Comparison of ENCODE assay signal across 8 cellular contexts in genomic region chr6:32852018-32852843, GRCh38. TPM values are rescaled to one million over a fixed set of nuclear protein-coding genes. Genes with fewer than 3 reads are reported as not detected.
DNase-seq lines count a peak whose midpoint lies in the region; ATAC-seq, FAIRE-seq and TF ChIP-seq lines count a peak whose summit lies in the region.

No MANE protein-coding gene starts in this region.

- H4K91ac ChIP-seq in IMR-90 (ENCODE audit: insufficient read depth, low read depth, low read length): peak overlapping the region; percentile 57

- WGBS in IMR-90 (ENCODE audit: extremely low coverage in 2 of 2, insufficient read length in 1 of 2), 2 experiments: 3% methylated on average over 4 of the region's 23 CpGs; no CpG with 5 or more reads in 1 of the 2 experiments
- WGBS in GM12878 (ENCODE audit: insufficient coverage, insufficient replicate concordance, low lambda C conversion rate, missing lambda C conversion rate): under 1% methylated on average over 23 of the region's 23 CpGs

- dilution Hi-C loops in IMR-90 (cut with HindIII; ENCODE audit: low sequenced_read_pairs, unreplicated experiment): no loop called here

- no peak for TF ChIP-seq POLR2A in IMR-90 (IDR thresholded peaks at IDR 0.05; ENCODE audit: low read depth, low read length)
- no peak for TF ChIP-seq POLR2A in GM12878 (IDR thresholded peaks at IDR 0.05; ENCODE audit: low read depth, low read length)

- intact Hi-C loops in IMR-90 (cut with micrococcal nuclease) (no loop called here), GM12878 (cut with micrococcal nuclease; ENCODE audit: unreplicated experiment) (loop anchor here (10.0 kb wide), 1 partner anchor 247 kb away; no protein-coding TSS in a partner anchor)

- H2BK20ac ChIP-seq in IMR-90 (ENCODE audit: low read depth, low read length): no peak overlapping the region

- H3K36me3 ChIP-seq in IMR-90 (ENCODE audit: control insufficient read depth, insufficient read depth, low read length): peaks cover 24% of the 10 kb centered on the region
- H3K36me3 ChIP-seq in GM12878 (ENCODE audit: control insufficient read depth in 2 of 2, insufficient read depth in 2 of 2, low read length in 1 of 2): peaks cover 6 to 44% of the 10 kb centered on the region in 2 experiments
- H3K36me3 ChIP-seq in kidney epithelial cell (ENCODE audit: control insufficient read depth, insufficient read depth, low read length): peaks cover 2% of the 10 kb centered on the region

- TF ChIP-seq EP300 in GM12878 (IDR thresholded peaks at IDR 0.05; ENCODE audit: borderline replicate concordance in 1 of 2, control insufficient read depth in 1 of 2, low read depth in 2 of 2, low read length in 2 of 2): no peak

- peaks cover 75% of the 10 kb centered on the region for H3K36me3 Mint-ChIP-seq in stimulated activated naive CD8-positive, alpha-beta T cell treated with anti-CD3 and anti-CD28 coated beads, Interleukin-15, Interleukin-2, amounts not matched to agents 100 ng/mL and 50 ng/mL, for 24 hours (ENCODE audit: low read depth)

- TF ChIP-seq CTCF in AG10803 (conservative IDR thresholded peaks at IDR 0.05; ENCODE audit: low read length) (no peak), IMR-90 (conservative IDR thresholded peaks at IDR 0.05; ENCODE audit: low read depth, low read length) (no peak), GM12878 (IDR thresholded peaks at IDR 0.05 in 2 of 3, conservative IDR thresholded peaks at IDR 0.05 in 1 of 3; ENCODE audit: control insufficient read depth in 2 of 3, extremely low read depth in 1 of 3, insufficient read depth in 1 of 3, low read depth in 3 of 3, low read length in 3 of 3) (no peak), kidney epithelial cell (IDR thresholded peaks at IDR 0.05; ENCODE audit: insufficient read depth, low read length, poor library complexity, severe bottlenecking) (no peak)

- CTCF ChIA-PET in IMR-90 (lab: Yijun Ruan, JAX) (interaction anchor here (3.3 to 4.4 kb wide), 2 partner anchors 14 to 16 kb away, joined by 15 to 44 read pairs; partner anchors contain the start of gene TAP2), GM12878 (lab: Yijun Ruan, JAX) (interaction anchor here (1.0 to 8.0 kb wide), 6 partner anchors 10 to 119 kb away, joined by 3 to 299 read pairs (median 20); partner anchors contain the start of genes PSMB8 and TAP2)

- H3K9me3 ChIP-seq in IMR-90 (ENCODE audit: control insufficient read depth, insufficient read depth, low read length) (no peaks in the 10 kb centered on the region), GM12878 (replicated peaks; ENCODE audit: control insufficient read depth, insufficient read depth, low read length) (no peaks in the 10 kb centered on the region)

- no TSS peak for BruUV-seq in IMR-90 (replicated peaks; lab: Mats Ljungman, UMichigan)
- TSS peak; percentile 71 for BruUV-seq in GM12878 (replicated peaks; lab: Mats Ljungman, UMichigan)

- peaks cover 94% of the 10 kb centered on the region for H3K79me2 ChIP-seq in GM12878 (ENCODE audit: control insufficient read depth, insufficient read depth, low read length)

- H3K27ac Mint-ChIP-seq in stimulated activated naive CD8-positive, alpha-beta T cell treated with anti-CD3 and anti-CD28 coated beads, Interleukin-15, Interleukin-2, amounts not matched to agents 100 ng/mL and 50 ng/mL, for 24 hours: peak overlapping the region; percentile 98

- POLR2A ChIA-PET in IMR-90 (lab: Charles Lee; ENCODE audit: unreplicated experiment): no interaction called here
- POLR2A ChIA-PET in GM12878 (lab: Charles Lee): interaction anchor here (0.9 to 8.1 kb wide), 14 partner anchors 9 to 158 kb away, joined by 3 to 357 read pairs (median 6); partner anchors contain the start of genes HLA-DMA, HLA-DMB, PSMB8 and TAP2

- peak overlapping the region; percentile 94 for H3K56ac ChIP-seq in IMR-90 (ENCODE audit: extremely low read depth, insufficient read depth, low read length)

- peaks cover 21% of the 10 kb centered on the region for H3K9me1 ChIP-seq in IMR-90 (ENCODE audit: insufficient read depth, low read length)

- peak overlapping the region; percentile 93 for H3K4ac ChIP-seq in IMR-90 (ENCODE audit: low read depth, low read length)

- in situ Hi-C loops in IMR-90 (cut with MboI; ENCODE audit: low sequenced_read_pairs): no loop called here
- in situ Hi-C loops in GM12878 (cut with MboI): no loop called here

- peak overlapping the region; percentile 98 for H3K23ac ChIP-seq in IMR-90 (ENCODE audit: low read depth, low read length)

- H3K27me3 ChIP-seq in IMR-90 (ENCODE audit: control insufficient read depth, insufficient read depth, low read length) (no peaks in the 10 kb centered on the region), GM12878 (replicated peaks in 1 of 2; ENCODE audit: control insufficient read depth in 2 of 2, insufficient read depth in 2 of 2, low read length in 1 of 2) (no peaks in the 10 kb centered on the region), kidney epithelial cell (ENCODE audit: control insufficient read depth, insufficient read depth, low read length) (no peaks in the 10 kb centered on the region)

- H3K4me2 ChIP-seq in IMR-90 (ENCODE audit: low read depth, low read length) (peak overlapping the region; percentile 94), GM12878 (ENCODE audit: control insufficient read depth, insufficient read depth) (peak overlapping the region; percentile 96)

- TF ChIP-seq RAD21 in IMR-90 (IDR thresholded peaks at IDR 0.05; ENCODE audit: low read length) (no peak), GM12878 (IDR thresholded peaks at IDR 0.05; ENCODE audit: insufficient read depth, low read depth, low read length) (no peak)

- DNase-seq in AG10803 (ENCODE audit: low read depth): peak; percentile 22
- DNase-seq in IMR-90: no peak
- no peak for DNase-seq in GM12878 (ENCODE audit: low read depth, low spot score)
- DNase-seq in kidney epithelial cell (ENCODE audit: low read depth): no peak
- DNase-seq in NCI-H128 (lab: John Stamatoyannopoulos, UW; ENCODE audit: unreplicated experiment): no peak
- DNase-seq in hippocampal formation (lab: John Stamatoyannopoulos, UW): no peak

- H3K4me3 ChIP-seq in AG10803 (ENCODE audit: low read length) (peak overlapping the region; percentile 89), IMR-90 (ENCODE audit: insufficient read depth, low read depth, low read length) (peak overlapping the region; percentile 57), GM12878 (peak overlapping the region; percentile 88), kidney epithelial cell (ENCODE audit: low read depth, low read length) (peak overlapping the region; percentile 72)

- H3K4me1 ChIP-seq in IMR-90 (ENCODE audit: control insufficient read depth, insufficient read depth, low read length): peaks cover 4% of the 10 kb centered on the region
- H3K4me1 ChIP-seq in GM12878 (ENCODE audit: control insufficient read depth, insufficient read depth, low read length): peaks cover 40% of the 10 kb centered on the region

- H3K9me3 Mint-ChIP-seq in stimulated activated naive CD8-positive, alpha-beta T cell treated with anti-CD3 and anti-CD28 coated beads, Interleukin-15, Interleukin-2, amounts not matched to agents 100 ng/mL and 50 ng/mL, for 24 hours: no peaks in the 10 kb centered on the region

- H3K18ac ChIP-seq in IMR-90 (ENCODE audit: low read depth, low read length): no peak overlapping the region

- H2AFZ ChIP-seq in IMR-90 (replicated peaks; ENCODE audit: low read length, poor library complexity) (peak overlapping the region; percentile 99), GM12878 (ENCODE audit: control insufficient read depth, low read depth, low read length) (no peak overlapping the region)

- FAIRE-seq in GM12878 (lab: Jason Lieb, UNC): peak; percentile 35

- peak overlapping the region; percentile 36 to 81; a peak in 3 of 4 replicates for H4K8ac ChIP-seq in IMR-90 (ENCODE audit: low read depth in 2 of 2, low read length in 2 of 2)

- peak overlapping the region; percentile 10 for H4K5ac ChIP-seq in IMR-90 (ENCODE audit: low read depth, low read length)

- peak overlapping the region; percentile 94 for H2AK9ac ChIP-seq in IMR-90 (replicated peaks; ENCODE audit: low read depth, low read length, poor library complexity)

- peak overlapping the region; percentile 74; the same call in 1 of the 2 replicates for H2AK5ac ChIP-seq in IMR-90 (ENCODE audit: low read depth, low read length)

- peak overlapping the region; percentile 99 for H3K4me3 Mint-ChIP-seq in stimulated activated naive CD8-positive, alpha-beta T cell treated with anti-CD3 and anti-CD28 coated beads, Interleukin-15, Interleukin-2, amounts not matched to agents 100 ng/mL and 50 ng/mL, for 24 hours

- H2BK120ac ChIP-seq in IMR-90 (ENCODE audit: low read depth, low read length): no peak overlapping the region

- peaks cover 68% of the 10 kb centered on the region for H3K4me1 Mint-ChIP-seq in stimulated activated naive CD8-positive, alpha-beta T cell treated with anti-CD3 and anti-CD28 coated beads, Interleukin-15, Interleukin-2, amounts not matched to agents 100 ng/mL and 50 ng/mL, for 24 hours (ENCODE audit: low read depth)

- H2BK15ac ChIP-seq in IMR-90 (ENCODE audit: low read depth, low read length): no peak overlapping the region

- SMC1A ChIA-PET in GM12878 (lab: Charles Lee; ENCODE audit: uncharacterized antibody, unreplicated experiment): interaction anchor here (1.5 to 5.9 kb wide), 4 partner anchors 7 to 413 kb away, joined by 3 to 131 read pairs (median 38); partner anchors contain the start of genes HLA-DRA, PSMB8 and TAP2

- H3K79me1 ChIP-seq in IMR-90 (ENCODE audit: low read depth in 1 of 2, low read length in 2 of 2): peaks cover 8 to 39% of the 10 kb centered on the region in 2 experiments

- RAD21 ChIA-PET in GM12878 (lab: Charles Lee; ENCODE audit: unreplicated experiment): interaction anchor here (1.2 to 7.7 kb wide), 5 partner anchors 10 to 120 kb away, joined by 3 to 269 read pairs (median 16); partner anchors contain the start of genes PSMB8 and TAP2

- H3K27ac ChIP-seq in IMR-90 (ENCODE audit: insufficient read depth, low read length): peak overlapping the region; percentile 64
- peak overlapping the region; percentile 100 for H3K27ac ChIP-seq in GM12878 (ENCODE audit: control insufficient read depth, insufficient read depth)

- ATAC-seq in IMR-90 (ENCODE audit: low read depth) (no peak), GM12878 (peak; percentile 13), HG02642 (IDR thresholded peaks at IDR 0.05; ENCODE audit: poor library complexity, unreplicated experiment) (no peak)

- H2BK5ac ChIP-seq in IMR-90 (ENCODE audit: low read depth, low read length, poor library complexity, severe bottlenecking): peak overlapping the region; percentile 69

- H3K9ac ChIP-seq in IMR-90 (ENCODE audit: low read depth, low read length) (peak overlapping the region; percentile 78), GM12878 (ENCODE audit: control insufficient read depth, insufficient read depth, low read length) (peak overlapping the region; percentile 99)

- no peaks in the 10 kb centered on the region for H3K27me3 Mint-ChIP-seq in stimulated activated naive CD8-positive, alpha-beta T cell treated with anti-CD3 and anti-CD28 coated beads, Interleukin-15, Interleukin-2, amounts not matched to agents 100 ng/mL and 50 ng/mL, for 24 hours

- H3K14ac ChIP-seq in IMR-90 (replicated peaks; ENCODE audit: low read depth, low read length): peak overlapping the region; percentile 98

- no peaks in the 10 kb centered on the region for H4K20me1 ChIP-seq in IMR-90 (ENCODE audit: insufficient read depth, low read length)
- H4K20me1 ChIP-seq in GM12878 (ENCODE audit: control insufficient read depth, insufficient read depth): no peaks in the 10 kb centered on the region; the same call in 1 of the 2 replicates

RNA-seq across cellular contexts. Expression of gene TAP1, which starts 1.3 kb away (rescaled TPM):
- total RNA-seq in IMR-90 (2012; rRNA removed): 20.8 and 27.6 TPM in 2 replicates
- polyA plus RNA-seq in IMR-90 (2012; rRNA removed): 19.5 and 20.1 TPM in 2 replicates
- 19.7 and 20.0 TPM in 2 replicates for polyA plus RNA-seq in IMR-90 (2012; cell fraction: cytosol; rRNA removed)
- polyA plus RNA-seq in IMR-90 (2012; cell fraction: nucleus; rRNA removed; ENCODE audit: low replicate concordance): 21.4 and 21.6 TPM in 2 replicates
- 96.1 and 104 TPM in 2 replicates for total RNA-seq in GM12878 (2013; cell fraction: nucleolus; rRNA removed)
- 179 and 183 TPM in 2 replicates for total RNA-seq in GM12878 (2014; rRNA removed)
- 103 and 108 TPM in 2 replicates for total RNA-seq in GM12878 (2014; rRNA removed; fragmentation: Illumina TruSeq; extraction: Trizol)
- total RNA-seq in GM12878 (2021): 177 and 194 TPM in 2 replicates
- 87.7 TPM for polyA plus RNA-seq in GM12878 (2011; ENCODE audit: low read depth)
- 136 and 198 TPM in 2 replicates for polyA plus RNA-seq in GM12878 (2011; rRNA removed)
- polyA plus RNA-seq in GM12878 (2011; cell fraction: cytosol; rRNA removed): 194 and 208 TPM in 2 replicates
- 238 and 367 TPM in 2 replicates for polyA plus RNA-seq in GM12878 (2011; cell fraction: nucleus; rRNA removed)
- polyA plus RNA-seq in GM12878 (2012): 170 and 179 TPM in 2 replicates
- 107 and 126 TPM in 2 replicates for polyA plus RNA-seq in GM12878 (2014; fragmentation: Illumina TruSeq; extraction: Trizol)
- 10 to 100 TPM; 33.4 to 60.0 TPM for polyA plus RNA-seq in GM12878 (2014; fragmentation: Nextera tagmentation; extraction: Ambion mirVana)
- 160 and 161 TPM in 2 replicates for polyA plus RNA-seq in GM12878 (2014; rRNA removed)
- 100 to 1,000 TPM; 230 to 249 TPM for polyA plus RNA-seq in GM12878 (2016; fragmentation: Nextera tagmentation; extraction: Ambion mirVana)
- 154 and 194 TPM in 2 replicates for polyA minus RNA-seq in GM12878 (2011; rRNA and poly(A)+ RNA removed)
- polyA minus RNA-seq in GM12878 (2011; cell fraction: cytosol; rRNA and poly(A)+ RNA removed): 60.6 and 63.3 TPM in 2 replicates
- polyA minus RNA-seq in GM12878 (2011; cell fraction: nucleus; rRNA and poly(A)+ RNA removed): 62.0 and 67.4 TPM in 2 replicates
- total RNA-seq in kidney epithelial cell: 77.6 and 79.1 TPM in 2 replicates

RNA-seq across cellular contexts. Expression of gene PSMB9, which starts 1.8 kb away (rescaled TPM):
- total RNA-seq in IMR-90 (2012; rRNA removed) (8.3 and 9.0 TPM in 2 replicates), GM12878 (2014; rRNA removed) (251 and 255 TPM in 2 replicates), GM12878 (2014; rRNA removed; fragmentation: Illumina TruSeq; extraction: Trizol) (167 and 171 TPM in 2 replicates), GM12878 (2021) (237 and 271 TPM in 2 replicates), kidney epithelial cell (23.0 and 24.6 TPM in 2 replicates)
- polyA plus RNA-seq in IMR-90 (2012; rRNA removed) (12.6 and 12.8 TPM in 2 replicates), GM12878 (2011; rRNA removed) (253 and 359 TPM in 2 replicates), GM12878 (2014; fragmentation: Illumina TruSeq; extraction: Trizol) (86.8 and 181 TPM in 2 replicates), GM12878 (2014; fragmentation: Nextera tagmentation; extraction: Ambion mirVana) (100 to 1,000 TPM; 202 to 299 TPM), GM12878 (2014; rRNA removed) (341 and 375 TPM in 2 replicates), GM12878 (2016; fragmentation: Nextera tagmentation; extraction: Ambion mirVana) (100 to 1,000 TPM; 483 to 517 TPM)
- 30.6 and 37.1 TPM in 2 replicates for polyA plus RNA-seq in IMR-90 (2012; cell fraction: cytosol; rRNA removed)
- polyA plus RNA-seq in IMR-90 (2012; cell fraction: nucleus; rRNA removed; ENCODE audit: low replicate concordance): 7.0 and 9.8 TPM in 2 replicates
- 21.6 and 24.8 TPM in 2 replicates for total RNA-seq in GM12878 (2013; cell fraction: nucleolus; rRNA removed)
- polyA plus RNA-seq in GM12878 (2011; ENCODE audit: low read depth): 109 TPM
- 446 and 599 TPM in 2 replicates for polyA plus RNA-seq in GM12878 (2011; cell fraction: cytosol; rRNA removed)
- polyA plus RNA-seq in GM12878 (2011; cell fraction: nucleus; rRNA removed): 215 and 228 TPM in 2 replicates
- polyA plus RNA-seq in GM12878 (2012): 183 and 244 TPM in 2 replicates
- polyA minus RNA-seq in GM12878 (2011; rRNA and poly(A)+ RNA removed): 185 and 260 TPM in 2 replicates
- polyA minus RNA-seq in GM12878 (2011; cell fraction: cytosol; rRNA and poly(A)+ RNA removed): 78.0 and 81.2 TPM in 2 replicates
- 34.8 and 51.7 TPM in 2 replicates for polyA minus RNA-seq in GM12878 (2011; cell fraction: nucleus; rRNA and poly(A)+ RNA removed)

RNA-seq across cellular contexts. Expression of gene PSMB8, which starts 8.4 kb away (rescaled TPM):
- total RNA-seq in IMR-90 (2012; rRNA removed) (26.1 and 33.3 TPM in 2 replicates), GM12878 (2014; rRNA removed) (386 and 388 TPM in 2 replicates), GM12878 (2014; rRNA removed; fragmentation: Illumina TruSeq; extraction: Trizol) (311 and 327 TPM in 2 replicates), GM12878 (2021) (366 TPM in 2 replicates), kidney epithelial cell (62.8 and 84.1 TPM in 2 replicates)
- polyA plus RNA-seq in IMR-90 (2012; rRNA removed) (31.6 and 31.8 TPM in 2 replicates), GM12878 (2011; rRNA removed) (321 and 384 TPM in 2 replicates), GM12878 (2014; fragmentation: Illumina TruSeq; extraction: Trizol) (272 and 304 TPM in 2 replicates), GM12878 (2014; fragmentation: Nextera tagmentation; extraction: Ambion mirVana) (100 to 1,000 TPM; 353 to 557 TPM), GM12878 (2014; rRNA removed) (374 and 411 TPM in 2 replicates), GM12878 (2016; fragmentation: Nextera tagmentation; extraction: Ambion mirVana) (100 to 1,000 TPM; 495 to 538 TPM)
- polyA plus RNA-seq in IMR-90 (2012; cell fraction: cytosol; rRNA removed): 33.5 and 40.4 TPM in 2 replicates
- 20.8 and 36.5 TPM in 2 replicates for polyA plus RNA-seq in IMR-90 (2012; cell fraction: nucleus; rRNA removed; ENCODE audit: low replicate concordance)
- total RNA-seq in GM12878 (2013; cell fraction: nucleolus; rRNA removed): 49.6 and 50.1 TPM in 2 replicates
- 129 TPM for polyA plus RNA-seq in GM12878 (2011; ENCODE audit: low read depth)
- 482 and 548 TPM in 2 replicates for polyA plus RNA-seq in GM12878 (2011; cell fraction: cytosol; rRNA removed)
- 310 and 330 TPM in 2 replicates for polyA plus RNA-seq in GM12878 (2011; cell fraction: nucleus; rRNA removed)
- polyA plus RNA-seq in GM12878 (2012): 201 TPM in 2 replicates
- polyA minus RNA-seq in GM12878 (2011; rRNA and poly(A)+ RNA removed): 253 and 255 TPM in 2 replicates
- polyA minus RNA-seq in GM12878 (2011; cell fraction: cytosol; rRNA and poly(A)+ RNA removed): 49.0 and 55.5 TPM in 2 replicates
- 48.2 and 65.3 TPM in 2 replicates for polyA minus RNA-seq in GM12878 (2011; cell fraction: nucleus; rRNA and poly(A)+ RNA removed)

RNA-seq across cellular contexts. Expression of gene TAP2, which starts 13.7 kb away (rescaled TPM):
- total RNA-seq in IMR-90 (2012; rRNA removed) (6.6 and 8.1 TPM in 2 replicates), GM12878 (2014; rRNA removed) (58.1 and 60.3 TPM in 2 replicates), GM12878 (2014; rRNA removed; fragmentation: Illumina TruSeq; extraction: Trizol) (31.9 and 37.2 TPM in 2 replicates), GM12878 (2021) (77.2 and 87.3 TPM in 2 replicates), kidney epithelial cell (22.5 and 22.7 TPM in 2 replicates)
- polyA plus RNA-seq in IMR-90 (2012; rRNA removed) (11.4 and 13.4 TPM in 2 replicates), GM12878 (2011; rRNA removed) (25.5 and 38.8 TPM in 2 replicates), GM12878 (2014; fragmentation: Illumina TruSeq; extraction: Trizol) (45.7 and 47.7 TPM in 2 replicates), GM12878 (2014; fragmentation: Nextera tagmentation; extraction: Ambion mirVana) (1 to 10 TPM; 5.3 to 6.7 TPM), GM12878 (2014; rRNA removed) (49.6 and 71.6 TPM in 2 replicates), GM12878 (2016; fragmentation: Nextera tagmentation; extraction: Ambion mirVana) (1 to 10 TPM; 8.3 to 9.0 TPM)
- 4.5 and 4.7 TPM in 2 replicates for polyA plus RNA-seq in IMR-90 (2012; cell fraction: cytosol; rRNA removed)
- polyA plus RNA-seq in IMR-90 (2012; cell fraction: nucleus; rRNA removed; ENCODE audit: low replicate concordance): 12.5 and 26.9 TPM in 2 replicates
- 57.5 and 70.6 TPM in 2 replicates for total RNA-seq in GM12878 (2013; cell fraction: nucleolus; rRNA removed)
- polyA plus RNA-seq in GM12878 (2011; ENCODE audit: low read depth): 17.3 TPM
- polyA plus RNA-seq in GM12878 (2011; cell fraction: cytosol; rRNA removed): 34.8 and 37.7 TPM in 2 replicates
- polyA plus RNA-seq in GM12878 (2011; cell fraction: nucleus; rRNA removed): 129 and 147 TPM in 2 replicates
- polyA plus RNA-seq in GM12878 (2012): 31.6 and 38.9 TPM in 2 replicates
- 36.8 and 38.2 TPM in 2 replicates for polyA minus RNA-seq in GM12878 (2011; rRNA and poly(A)+ RNA removed)
- 9.1 and 12.2 TPM in 2 replicates for polyA minus RNA-seq in GM12878 (2011; cell fraction: cytosol; rRNA and poly(A)+ RNA removed)
- polyA minus RNA-seq in GM12878 (2011; cell fraction: nucleus; rRNA and poly(A)+ RNA removed): 32.5 and 50.3 TPM in 2 replicates

RNA-seq across cellular contexts. Expression of gene HLA-DOB, which starts 35.4 kb away (rescaled TPM):
- total RNA-seq in IMR-90 (2012; rRNA removed) (0.28 and 0.36 TPM in 2 replicates), GM12878 (2014; rRNA removed) (38.4 and 43.5 TPM in 2 replicates), GM12878 (2014; rRNA removed; fragmentation: Illumina TruSeq; extraction: Trizol) (33.3 and 38.1 TPM in 2 replicates), GM12878 (2021) (30.3 and 31.5 TPM in 2 replicates), kidney epithelial cell (not detected in 2 replicates)
- polyA plus RNA-seq in IMR-90 (2012; rRNA removed) (1.6 and 2.3 TPM in 2 replicates), GM12878 (2011; rRNA removed) (32.7 and 41.1 TPM in 2 replicates), GM12878 (2014; fragmentation: Illumina TruSeq; extraction: Trizol) (47.8 and 63.6 TPM in 2 replicates), GM12878 (2014; fragmentation: Nextera tagmentation; extraction: Ambion mirVana) (10 to 100 TPM; 75.6 to 79.1 TPM), GM12878 (2014; rRNA removed) (30.6 and 35.5 TPM in 2 replicates), GM12878 (2016; fragmentation: Nextera tagmentation; extraction: Ambion mirVana) (10 to 100 TPM; 27.4 to 29.6 TPM)
- 0.20 and 0.48 TPM in 2 replicates for polyA plus RNA-seq in IMR-90 (2012; cell fraction: cytosol; rRNA removed)
- 8.4 and 25.1 TPM in 2 replicates for polyA plus RNA-seq in IMR-90 (2012; cell fraction: nucleus; rRNA removed; ENCODE audit: low replicate concordance)
- total RNA-seq in GM12878 (2013; cell fraction: nucleolus; rRNA removed): 13.7 and 16.5 TPM in 2 replicates
- 62.1 TPM for polyA plus RNA-seq in GM12878 (2011; ENCODE audit: low read depth)
- 25.8 and 29.7 TPM in 2 replicates for polyA plus RNA-seq in GM12878 (2011; cell fraction: cytosol; rRNA removed)
- 55.6 and 69.1 TPM in 2 replicates for polyA plus RNA-seq in GM12878 (2011; cell fraction: nucleus; rRNA removed)
- polyA plus RNA-seq in GM12878 (2012): 50.2 and 60.2 TPM in 2 replicates
- 13.2 and 15.1 TPM in 2 replicates for polyA minus RNA-seq in GM12878 (2011; rRNA and poly(A)+ RNA removed)
- 1.5 and 3.5 TPM in 2 replicates for polyA minus RNA-seq in GM12878 (2011; cell fraction: cytosol; rRNA and poly(A)+ RNA removed)
- polyA minus RNA-seq in GM12878 (2011; cell fraction: nucleus; rRNA and poly(A)+ RNA removed): 8.5 and 10.1 TPM in 2 replicates
